Comparison of ENCODE assay signal across 2 cellular contexts in the genomic region with DNA sequence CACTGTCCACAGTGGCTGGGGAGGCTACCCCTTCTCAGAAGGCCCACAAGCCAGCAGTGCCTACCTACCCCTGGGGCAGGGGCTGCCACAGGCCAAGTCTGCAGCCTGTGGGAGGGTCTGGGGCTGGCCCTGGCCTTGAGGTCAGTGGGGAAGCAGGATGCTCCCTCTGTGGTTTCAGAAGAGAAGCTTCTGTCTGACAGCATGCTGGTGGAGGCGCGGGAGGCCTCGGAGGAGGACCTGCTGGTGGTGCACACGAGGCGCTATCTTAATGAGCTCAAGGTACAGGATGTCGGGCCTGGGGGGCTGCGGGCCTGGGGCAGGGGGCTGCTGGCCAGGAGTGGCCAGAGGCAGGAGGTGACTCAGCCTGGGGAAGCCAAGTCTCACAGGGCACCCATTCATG.
TF ChIP-seq lines count a peak whose summit lies in the region.

No MANE protein-coding gene starts in this region.

TF ChIP-seq in HepG2, 621 proteins besides CTCF, POLR2A, EP300 and RAD21 (continues in another document):
- no peak for TF ChIP-seq TEAD3 (CRISPR knock-in tag; optimal IDR thresholded peaks at IDR 0.05; ENCODE audit: borderline replicate concordance)
- peak; percentile 71 for TF ChIP-seq ZNF687 (CRISPR knock-in tag; IDR thresholded peaks at IDR 0.05)
- TF ChIP-seq BHLHE40 (IDR thresholded peaks at IDR 0.05; ENCODE audit: low read length), result no peak
- no peak for TF ChIP-seq ZNF335 (CRISPR knock-in tag; IDR thresholded peaks at IDR 0.05)
- TF ChIP-seq SPEN (CRISPR knock-in tag; IDR thresholded peaks at IDR 0.05; ENCODE audit: low read depth), result no peak
- TF ChIP-seq POLR2AphosphoS2 (IDR thresholded peaks at IDR 0.05; ENCODE audit: low read depth, low read length), result no peak
- TF ChIP-seq ZFAT (CRISPR knock-in tag; conservative IDR thresholded peaks at IDR 0.05), result no peak
- no peak for TF ChIP-seq PAXIP1 (CRISPR knock-in tag; conservative IDR thresholded peaks at IDR 0.05)
- TF ChIP-seq ZNF841 (CRISPR knock-in tag; IDR thresholded peaks at IDR 0.05; ENCODE audit: borderline replicate concordance), result no peak
- no peak for TF ChIP-seq AKNA (CRISPR knock-in tag; IDR thresholded peaks at IDR 0.05; ENCODE audit: borderline replicate concordance)
- no peak for TF ChIP-seq HDAC6 (IDR thresholded peaks at IDR 0.05; ENCODE audit: low read depth, low read length)

TF ChIP-seq in H1, 55 proteins besides CTCF, POLR2A, EP300 and RAD21:
- TF ChIP-seq CHD2 (IDR thresholded peaks at IDR 0.05; ENCODE audit: low read length) (no peak), GABPA (IDR thresholded peaks at IDR 0.05; ENCODE audit: borderline replicate concordance, insufficient read depth, low read length) (no peak), BACH1 (IDR thresholded peaks at IDR 0.05; ENCODE audit: low read length) (no peak), RNF2 (IDR thresholded peaks at IDR 0.05; ENCODE audit: borderline replicate concordance, low read depth, low read length, missing control alignments, poor library complexity, severe bottlenecking) (no peak), TCF12 (IDR thresholded peaks at IDR 0.05; ENCODE audit: low read depth, low read length) (no peak), FOSL1 (IDR thresholded peaks at IDR 0.05; ENCODE audit: insufficient read depth, low read depth, low read length) (no peak), ASH2L (IDR thresholded peaks at IDR 0.05; ENCODE audit: low read length) (no peak), RXRA (IDR thresholded peaks at IDR 0.05; ENCODE audit: insufficient read depth, low read depth, low read length) (no peak)
